In the genomic region with DNA sequence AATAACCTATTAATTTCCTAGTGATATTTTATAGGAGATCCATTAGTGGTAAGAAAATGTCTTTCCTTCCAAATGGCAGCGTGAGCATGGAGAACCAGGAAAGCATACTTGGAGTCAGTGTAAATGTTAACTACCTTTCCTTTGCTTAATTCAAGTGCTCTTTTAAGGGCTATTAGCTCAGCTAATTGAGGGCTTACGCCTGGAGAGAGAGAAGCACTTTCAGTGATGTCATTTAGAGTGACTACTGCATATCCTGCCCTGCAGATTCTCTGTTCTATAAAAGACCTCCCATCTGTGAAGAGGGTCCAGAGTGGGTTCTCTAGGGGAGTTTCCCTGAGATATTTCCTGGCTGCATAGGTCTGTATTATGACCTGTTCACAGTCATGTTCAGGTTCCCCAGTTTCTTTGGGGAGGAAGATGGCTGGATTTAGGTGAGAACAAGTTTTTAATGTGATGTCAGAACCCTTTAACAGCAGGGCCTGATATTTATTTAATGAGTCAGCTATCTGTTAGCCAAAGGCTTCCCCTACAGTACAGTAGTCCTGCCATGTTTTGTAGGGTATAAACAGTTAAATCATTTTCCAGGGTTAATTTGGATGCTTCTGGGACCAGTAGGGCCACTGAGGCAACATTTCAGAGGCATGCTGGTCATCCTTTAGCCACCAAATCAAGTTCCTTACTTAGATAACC, we compare ENCODE assay signal across 21 cellular contexts.
"Had no signal": no experiment of that assay in that cellular context is flagged by ENCODE, and none has a peak within 500 bp of the region (broad histone marks: within the 10 kb centered on the region; RNA-seq: fewer than 3 reads in every experiment).

No MANE protein-coding gene starts in this region.

- H3K9me3 ChIP-seq: colonic mucosa, thoracic aorta, upper lobe of left lung had no signal

- H3K4me1 ChIP-seq: colonic mucosa, parathyroid adenoma, upper lobe of left lung had no signal

- DNase-seq: activated CD4-positive, alpha-beta T cell treated with anti-CD3 and anti-CD28 coated beads, Interleukin-2, amount 10 ng/mL, durations not matched to agents 24 days and 14 days; activated CD8-positive, alpha-beta T cell treated with anti-CD3 and anti-CD28 coated beads for 36 hours; activated naive CD4-positive, alpha-beta T cell treated with anti-CD3 and anti-CD28 coated beads, Interleukin-2, amount 10 ng/mL, durations not matched to agents 7 days and 5 days; activated naive CD8-positive, alpha-beta T cell treated with anti-CD3 and anti-CD28 coated beads, Interleukin-2, amount 50 U/mL, for 24 hours; activated T-cell treated with anti-CD3 and anti-CD28 coated beads, Interleukin-2, amount 50 U/mL, for 4 hours; anterior cingulate cortex; colonic mucosa; endodermal cell; foreskin melanocyte; glutamatergic neuron; hippocampal formation; left colon; stimulated activated naive B cell treated with anti-CD40 and anti-IgM and Interleukin-4, amounts not matched to agents 10 μg/mL and 1 μg/mL and 100 μg/mL, for 72 hours; upper lobe of left lung had no signal

- H3K36me3 Mint-ChIP-seq: activated naive CD4-positive, alpha-beta T cell treated with anti-CD3 and anti-CD28 coated beads, Interleukin-2, amount 10 ng/mL, durations not matched to agents 7 days and 5 days; brain; stimulated activated naive B cell treated with anti-CD40 and anti-IgM and Interleukin-4, amounts not matched to agents 10 μg/mL and 1 μg/mL and 100 μg/mL, for 72 hours had no signal

- ATAC-seq: activated CD8-positive, alpha-beta T cell treated with anti-CD3 and anti-CD28 coated beads for 36 hours; activated naive CD8-positive, alpha-beta T cell treated with anti-CD3 and anti-CD28 coated beads, Interleukin-2, amount 50 U/mL, for 24 hours; activated T-cell treated with anti-CD3 and anti-CD28 coated beads, Interleukin-2, amount 50 U/mL, for 4 hours; left colon; stimulated activated naive B cell treated with anti-CD40 and anti-IgM and Interleukin-4, amounts not matched to agents 10 μg/mL and 1 μg/mL and 100 μg/mL, for 72 hours had no signal

- H3K9me3 Mint-ChIP-seq: activated CD4-positive, alpha-beta T cell treated with anti-CD3 and anti-CD28 coated beads, Interleukin-2, amount 10 ng/mL, durations not matched to agents 24 days and 14 days; activated CD8-positive, alpha-beta T cell treated with anti-CD3 and anti-CD28 coated beads for 36 hours; activated naive CD4-positive, alpha-beta T cell treated with anti-CD3 and anti-CD28 coated beads, Interleukin-2, amount 10 ng/mL, durations not matched to agents 7 days and 5 days; activated naive CD8-positive, alpha-beta T cell treated with anti-CD3 and anti-CD28 coated beads, Interleukin-2, amount 50 U/mL, for 24 hours; activated T-cell treated with anti-CD3 and anti-CD28 coated beads, Interleukin-2, amount 50 U/mL, for 4 hours; central memory CD8-positive, alpha-beta T cell; nephron had no signal

- H3K4me3 Mint-ChIP-seq: activated CD4-positive, alpha-beta T cell treated with anti-CD3 and anti-CD28 coated beads, Interleukin-2, amount 10 ng/mL, durations not matched to agents 24 days and 14 days; activated CD8-positive, alpha-beta T cell treated with anti-CD3 and anti-CD28 coated beads for 36 hours; activated naive CD4-positive, alpha-beta T cell treated with anti-CD3 and anti-CD28 coated beads, Interleukin-2, amount 10 ng/mL, durations not matched to agents 7 days and 5 days; activated naive CD8-positive, alpha-beta T cell treated with anti-CD3 and anti-CD28 coated beads, Interleukin-2, amount 50 U/mL, for 24 hours; activated T-cell treated with anti-CD3 and anti-CD28 coated beads, Interleukin-2, amount 50 U/mL, for 4 hours; brain; central memory CD8-positive, alpha-beta T cell; endodermal cell; nephron; stimulated activated naive B cell treated with anti-CD40 and anti-IgM and Interleukin-4, amounts not matched to agents 10 μg/mL and 1 μg/mL and 100 μg/mL, for 72 hours had no signal

- FAIRE-seq: islet of Langerhans had no signal

- H3K27ac Mint-ChIP-seq: activated CD4-positive, alpha-beta T cell treated with anti-CD3 and anti-CD28 coated beads, Interleukin-2, amount 10 ng/mL, durations not matched to agents 24 days and 14 days; activated CD8-positive, alpha-beta T cell treated with anti-CD3 and anti-CD28 coated beads for 36 hours; activated naive CD4-positive, alpha-beta T cell treated with anti-CD3 and anti-CD28 coated beads, Interleukin-2, amount 10 ng/mL, durations not matched to agents 7 days and 5 days; activated naive CD8-positive, alpha-beta T cell treated with anti-CD3 and anti-CD28 coated beads, Interleukin-2, amount 50 U/mL, for 24 hours; brain; endodermal cell; nephron; stimulated activated naive B cell treated with anti-CD40 and anti-IgM and Interleukin-4, amounts not matched to agents 10 μg/mL and 1 μg/mL and 100 μg/mL, for 72 hours had no signal

- H3K27ac ChIP-seq: colonic mucosa, parathyroid adenoma, thoracic aorta, upper lobe of left lung had no signal

- H3K4me3 ChIP-seq: colonic mucosa, lung, thoracic aorta, upper lobe of left lung had no signal

- H3K27me3 ChIP-seq: colonic mucosa, upper lobe of left lung had no signal

- H3K36me3 ChIP-seq: colonic mucosa, thoracic aorta, upper lobe of left lung had no signal

- H3K4me1 Mint-ChIP-seq: activated CD4-positive, alpha-beta T cell treated with anti-CD3 and anti-CD28 coated beads, Interleukin-2, amount 10 ng/mL, durations not matched to agents 24 days and 14 days; activated naive CD4-positive, alpha-beta T cell treated with anti-CD3 and anti-CD28 coated beads, Interleukin-2, amount 10 ng/mL, durations not matched to agents 7 days and 5 days; activated naive CD8-positive, alpha-beta T cell treated with anti-CD3 and anti-CD28 coated beads, Interleukin-2, amount 50 U/mL, for 24 hours; central memory CD8-positive, alpha-beta T cell; endodermal cell; nephron; stimulated activated naive B cell treated with anti-CD40 and anti-IgM and Interleukin-4, amounts not matched to agents 10 μg/mL and 1 μg/mL and 100 μg/mL, for 72 hours had no signal
